ENCODE assay signal across 8 cellular contexts in the genomic region with DNA sequence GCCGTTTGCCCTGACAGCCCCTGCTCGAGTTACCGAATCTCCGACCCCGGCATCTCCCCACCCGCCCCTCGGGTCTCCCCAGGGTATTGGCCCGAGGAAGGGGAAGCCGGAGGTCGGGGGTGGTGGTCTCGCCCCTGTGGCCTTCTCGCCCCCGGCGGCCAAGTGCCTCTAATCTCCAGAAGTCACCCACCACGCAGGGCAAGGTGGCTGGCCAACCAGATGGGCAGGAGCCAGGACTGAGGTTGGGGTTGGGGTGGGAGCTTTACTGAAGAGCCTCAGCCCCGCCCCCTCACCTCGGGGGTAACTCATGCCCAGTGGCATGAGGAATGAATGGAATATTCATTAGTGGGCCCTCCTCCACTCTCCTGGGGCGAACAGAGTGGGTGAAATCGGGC. TPM values are rescaled to one million over a fixed set of nuclear protein-coding genes. Genes with fewer than 3 reads are reported as not detected.
DNase-seq lines count a peak whose midpoint lies in the region; ATAC-seq and TF ChIP-seq lines count a peak whose summit lies in the region.

No MANE protein-coding gene starts in this region.

- H3K27ac Mint-ChIP-seq in activated CD4-positive, alpha-beta T cell treated with anti-CD3 and anti-CD28 coated beads, Interleukin-2, amount 10 ng/mL, durations not matched to agents 7 days and 5 days, result no peak overlapping the region

- H3K27ac ChIP-seq in lung (ENCODE audit: low read depth in 1 of 2, low read length in 1 of 2) (no peak overlapping the region), transverse colon (peak overlapping the region; percentile 83 to 90 (median 88))

- H3K27me3 ChIP-seq in lung (ENCODE audit: control insufficient read depth, insufficient read depth) (no peaks in the 10 kb centered on the region), transverse colon (no peaks in the 10 kb centered on the region)

- peaks cover 6 to 7% of the 10 kb centered on the region in 2 donors for H3K36me3 ChIP-seq in lung (ENCODE audit: control insufficient read depth in 2 of 2, insufficient read depth in 2 of 2, low read length in 2 of 2)
- peaks cover 0 to 10% (median 4%) of the 10 kb centered on the region in 4 donors for H3K36me3 ChIP-seq in transverse colon

- TF ChIP-seq POLR2A in transverse colon (IDR thresholded peaks at IDR 0.05), result no peak

- intact Hi-C loops in transverse colon (cut with DNase I; ENCODE audit: low total_unique reads), result no loop called here

- in situ Hi-C loops in transverse colon (cut with MboI; ENCODE audit: low pct_ligation_motif_present in 1 of 4, low pct_unique_long_range_greater_than_20kb in 1 of 4, low sequenced_read_pairs in 3 of 4), result no loop called here

- 2 to 3% methylated on average over 19 of the region's 19 CpGs for WGBS in lung, 2 donors
- WGBS in transverse colon (ENCODE audit: low coverage in 1 of 2), 2 donors, result 1% methylated on average over 19 of the region's 19 CpGs; no CpG with 5 or more reads in 1 of the 2 donors

- TF ChIP-seq CTCF in choroid plexus epithelial cell (conservative IDR thresholded peaks at IDR 0.05; ENCODE audit: low read depth, low read length) (no peak), lung (IDR thresholded peaks at IDR 0.05; ENCODE audit: control extremely low read depth, extremely low read depth) (no peak), transverse colon (IDR thresholded peaks at IDR 0.05) (no peak)

- POLR2A ChIA-PET in activated CD4-positive, alpha-beta T cell treated with anti-CD3 and anti-CD28 coated beads, Interleukin-2, amount 10 ng/mL, durations not matched to agents 7 days and 5 days (lab: Charles Lee), result interaction anchor here (0.5 to 1.5 kb wide), 2 partner anchors 9 to 105 kb away, joined by 3 to 8 read pairs; a partner anchor contains a TSS

- no peaks in the 10 kb centered on the region for H3K9me3 Mint-ChIP-seq in activated CD4-positive, alpha-beta T cell treated with anti-CD3 and anti-CD28 coated beads, Interleukin-2, amount 10 ng/mL, durations not matched to agents 7 days and 5 days

- no peaks in the 10 kb centered on the region for H3K27me3 Mint-ChIP-seq in activated CD4-positive, alpha-beta T cell treated with anti-CD3 and anti-CD28 coated beads, Interleukin-2, amount 10 ng/mL, durations not matched to agents 7 days and 5 days

- H3K4me1 Mint-ChIP-seq in activated CD4-positive, alpha-beta T cell treated with anti-CD3 and anti-CD28 coated beads, Interleukin-2, amount 10 ng/mL, durations not matched to agents 7 days and 5 days, result peaks cover 34% of the 10 kb centered on the region

- no peaks in the 10 kb centered on the region for H3K9me3 ChIP-seq in lung (ENCODE audit: control insufficient read depth in 2 of 2, insufficient read depth in 1 of 2, low read length in 1 of 2)
- H3K9me3 ChIP-seq in transverse colon, result no peaks in the 10 kb centered on the region

- peaks cover 18% of the 10 kb centered on the region for H3K36me3 Mint-ChIP-seq in activated CD4-positive, alpha-beta T cell treated with anti-CD3 and anti-CD28 coated beads, Interleukin-2, amount 10 ng/mL, durations not matched to agents 7 days and 5 days (ENCODE audit: low read depth)

- H3K4me3 ChIP-seq in choroid plexus epithelial cell (ENCODE audit: low read depth, low read length), result peak overlapping the region; percentile 68
- peak overlapping the region; percentile 92 for H3K4me3 ChIP-seq in lung
- peak overlapping the region; percentile 67 to 94 (median 82) for H3K4me3 ChIP-seq in transverse colon

- DNase-seq in activated CD4-positive, alpha-beta T cell treated with anti-CD3 and anti-CD28 coated beads, Interleukin-2, amount 10 ng/mL, durations not matched to agents 7 days and 5 days, result no peak
- no peak for DNase-seq in activated CD4-positive, alpha-beta T cell treated with anti-CD3 and anti-CD28 coated beads, Interleukin-2, amount 50 U/mL, for 4 hours
- DNase-seq in NCI-H748 (lab: John Stamatoyannopoulos, UW; ENCODE audit: unreplicated experiment) (peak; percentile 52), choroid plexus epithelial cell (ENCODE audit: low read depth) (peak; percentile 9), lung (ENCODE audit: low spot score) (no peak), transverse colon (peak; percentile 33), DMS153 treated with DMSO at 0.1 percent for 48 hours (lab: John Stamatoyannopoulos, UW; ENCODE audit: unreplicated experiment) (no peak)

- H3K4me1 ChIP-seq in lung (ENCODE audit: control insufficient read depth in 2 of 2, insufficient read depth in 2 of 2, low read length in 2 of 2) (peaks cover 3 to 11% of the 10 kb centered on the region in 2 donors), transverse colon (peaks cover 7 to 49% (median 28%) of the 10 kb centered on the region in 4 donors)

- CTCF ChIA-PET in activated CD4-positive, alpha-beta T cell treated with anti-CD3 and anti-CD28 coated beads, Interleukin-2, amount 10 ng/mL, durations not matched to agents 7 days and 5 days (lab: Charles Lee), result interaction anchor here (0.6 to 1.5 kb wide), 2 partner anchors 9 to 93 kb away, joined by 3 to 5 read pairs; a partner anchor contains a TSS

- peak; percentile 16 for ATAC-seq in lung (ENCODE audit: insufficient read depth, low FRiP score)
- ATAC-seq in GM19455 (IDR thresholded peaks at IDR 0.05; ENCODE audit: unreplicated experiment), result no peak

- peak overlapping the region; percentile 62 for H3K4me3 Mint-ChIP-seq in activated CD4-positive, alpha-beta T cell treated with anti-CD3 and anti-CD28 coated beads, Interleukin-2, amount 10 ng/mL, durations not matched to agents 7 days and 5 days

- TF ChIP-seq EP300 in transverse colon (IDR thresholded peaks at IDR 0.05; ENCODE audit: low read depth), result no peak

RNA-seq across cellular contexts. Expression of a gene that starts 0.6 kb away (rescaled TPM):
- 1 to 10 TPM; 4.8 to 5.0 TPM for total RNA-seq in activated CD4-positive, alpha-beta T cell treated with anti-CD3 and anti-CD28 coated beads, Interleukin-2, amount 10 ng/mL, durations not matched to agents 7 days and 5 days
- 1 to 10 TPM; 3.7 to 6.6 TPM for total RNA-seq in lung
- polyA plus RNA-seq in lung, result 1 to 10 TPM; 4.8 to 9.1 TPM
- 100 to 1,000 TPM in 3 of 4 donors, 10 to 100 TPM in 1; 93.1 to 307 (median 214) TPM for total RNA-seq in transverse colon

RNA-seq across cellular contexts. Expression of a gene that starts 9.1 kb away (rescaled TPM):
- 1 to 10 TPM; 6.8 to 8.6 TPM for total RNA-seq in activated CD4-positive, alpha-beta T cell treated with anti-CD3 and anti-CD28 coated beads, Interleukin-2, amount 10 ng/mL, durations not matched to agents 7 days and 5 days
- total RNA-seq in lung (1 to 10 TPM; 3.5 to 9.9 TPM), transverse colon (10 to 100 TPM in 3 of 4 donors, 1 to 10 TPM in 1; 9.5 to 20.9 (median 11.5) TPM)
- 1 to 10 TPM; 7.3 to 8.2 TPM for polyA plus RNA-seq in lung

RNA-seq across cellular contexts. Expression of a gene that starts 47.6 kb away (rescaled TPM):
- total RNA-seq in activated CD4-positive, alpha-beta T cell treated with anti-CD3 and anti-CD28 coated beads, Interleukin-2, amount 10 ng/mL, durations not matched to agents 7 days and 5 days, result 100 to 1,000 TPM; 111 to 116 TPM
- 10 to 100 TPM; 71.9 to 86.7 TPM for total RNA-seq in lung
- polyA plus RNA-seq in lung, result 10 to 100 TPM; 40.0 to 45.1 TPM
- total RNA-seq in transverse colon, result 100 to 1,000 TPM in 2 of 4 donors, 10 to 100 TPM in 2; 48.6 to 128 (median 91.6) TPM

RNA-seq across cellular contexts. Expression of a gene that starts 57.5 kb away (rescaled TPM):
- 10 to 100 TPM; 12.8 to 15.2 TPM for total RNA-seq in activated CD4-positive, alpha-beta T cell treated with anti-CD3 and anti-CD28 coated beads, Interleukin-2, amount 10 ng/mL, durations not matched to agents 7 days and 5 days
- total RNA-seq in lung (10 to 100 TPM in 1 of 2 donors, 1 to 10 TPM in 1; 6.2 to 15.4 TPM), transverse colon (1 to 10 TPM in 3 of 4 donors, not detected in 1; 2.6 to 4.6 (median 4.4) TPM)
- polyA plus RNA-seq in lung, result 10 to 100 TPM in 1 of 2 donors, 1 to 10 TPM in 1; 8.0 to 13.2 TPM

RNA-seq across cellular contexts. Expression of a gene that starts 57.6 kb away (rescaled TPM):
- 100 to 1,000 TPM; 125 to 127 TPM for total RNA-seq in activated CD4-positive, alpha-beta T cell treated with anti-CD3 and anti-CD28 coated beads, Interleukin-2, amount 10 ng/mL, durations not matched to agents 7 days and 5 days
- total RNA-seq in lung (10 to 100 TPM; 40.2 to 66.6 TPM), transverse colon (100 to 1,000 TPM in 3 of 4 donors, 10 to 100 TPM in 1; 94.2 to 230 (median 159) TPM)
- 10 to 100 TPM; 26.5 to 29.8 TPM for polyA plus RNA-seq in lung

Comparison
In these comparisons a context has a peak if more than half of its experiments do, and no peak if none do; other contexts are left out.
1. DNase-seq: peak in NCI-H748 (single experiment), choroid plexus epithelial cell (single experiment) and transverse colon (single experiment); none in activated CD4-positive, alpha-beta T cell treated with anti-CD3 and anti-CD28 coated beads, Interleukin-2, amount 10 ng/mL, durations not matched to agents 7 days and 5 days (single experiment), activated CD4-positive, alpha-beta T cell treated with anti-CD3 and anti-CD28 coated beads, Interleukin-2, amount 50 U/mL, for 4 hours (0 of 2), lung (single experiment) and DMS153 treated with DMSO at 0.1 percent for 48 hours (single experiment).
2. H3K27ac ChIP-seq: peak in transverse colon (4 of 4); none in lung (0 of 2).
3. RNA of a gene that starts 0.6 kb away (total RNA-seq): 93.1 to 307 TPM in transverse colon; 3.7 to 6.6 TPM in lung and 4.8 to 5.0 TPM in activated CD4-positive, alpha-beta T cell treated with anti-CD3 and anti-CD28 coated beads, Interleukin-2, amount 10 ng/mL, durations not matched to agents 7 days and 5 days; every median in the first group is over 10 times any median in the second.
4. Peak in every context shown above with its lines, with median percentiles within 50 percentile points of each other: H3K4me3 ChIP-seq.